In genomic region chr2:208006833-208007232, GRCh38 we compare ENCODE assay signal across 15 cellular contexts. TPM values are rescaled to one million over a fixed set of nuclear protein-coding genes. Genes with fewer than 3 reads are reported as not detected.
A peak's percentile ranks its signal among the peaks of the same experiment; 100 is the strongest.
DNase-seq lines count a peak whose midpoint lies in the region; ATAC-seq, FAIRE-seq and TF ChIP-seq lines count a peak whose summit lies in the region.
"Had no signal": no experiment of that assay in that cellular context is flagged by ENCODE, and none has a peak within 500 bp of the region (broad histone marks: within the 10 kb centered on the region; RNA-seq: fewer than 3 reads in every experiment).

No MANE protein-coding gene starts in this region.

- in situ Hi-C loops in K562 (cut with MboI) = no loop called here

- ATAC-seq in K562 = no peak
- peak; percentile 99 to 100 for ATAC-seq in stimulated activated naive B cell treated with anti-CD40 and anti-IgM and Interleukin-4, amounts not matched to agents 10 μg/mL and 1 μg/mL and 100 μg/mL, for 72 hours (replicated peaks)
- no peak for ATAC-seq in left colon

- H3K36me3 Mint-ChIP-seq in MCF 10A (ENCODE audit: insufficient read depth, unreplicated experiment) = no peaks in the 10 kb centered on the region
- H3K36me3 Mint-ChIP-seq in stimulated activated naive B cell treated with anti-CD40 and anti-IgM and Interleukin-4, amounts not matched to agents 10 μg/mL and 1 μg/mL and 100 μg/mL, for 72 hours = peaks cover 7 to 13% of the 10 kb centered on the region in 2 donors

- no peak for TF ChIP-seq POLR2A in breast epithelium (IDR thresholded peaks at IDR 0.05)
- no peak for TF ChIP-seq POLR2A in K562 (conservative IDR thresholded peaks at IDR 0.05)

- BruUV-seq in MCF 10A (replicated peaks; lab: Mats Ljungman, UMichigan) (no TSS peak), K562 (replicated peaks; lab: Mats Ljungman, UMichigan) (no TSS peak)

- H3K9ac ChIP-seq in K562 (ENCODE audit: insufficient read depth in 1 of 2, low read depth in 2 of 2, low read length in 2 of 2) (no peak overlapping the region), colonic mucosa (ENCODE audit: low read depth in 2 of 2, low read length in 2 of 2) (no peak overlapping the region)

- CTCF ChIA-PET in MCF 10A (lab: Yijun Ruan, JAX) = interaction anchor here (0.5 to 1.4 kb wide), 7 partner anchors 9 to 260 kb away, joined by 3 to 5 read pairs (median 4); no protein-coding TSS in a partner anchor
- CTCF ChIA-PET in K562 (lab: Yijun Ruan, JAX; ENCODE audit: low intra/inter-chr PET ratio) = no interaction called here

- no peaks in the 10 kb centered on the region for H3K27me3 Mint-ChIP-seq in MCF 10A (ENCODE audit: insufficient read depth, unreplicated experiment)
- no peaks in the 10 kb centered on the region for H3K27me3 Mint-ChIP-seq in stimulated activated naive B cell treated with anti-CD40 and anti-IgM and Interleukin-4, amounts not matched to agents 10 μg/mL and 1 μg/mL and 100 μg/mL, for 72 hours

- H3K27me3 ChIP-seq in breast epithelium (no peaks in the 10 kb centered on the region), K562 (ENCODE audit: control insufficient read depth in 2 of 2, insufficient read depth in 2 of 2, low read length in 2 of 2) (no peaks in the 10 kb centered on the region), colonic mucosa (no peaks in the 10 kb centered on the region)
- H3K27me3 ChIP-seq: heart left ventricle, transverse colon had no signal

- WGBS in K562 (ENCODE audit: insufficient coverage, low coverage, missing lambda C conversion rate) = 44% methylated on average over 5 of the region's 5 CpGs

- POLR2A ChIA-PET in MCF 10A (lab: Yijun Ruan, JAX) = interaction anchor here (0.6 to 5.9 kb wide), 8 partner anchors 8 to 149 kb away, joined by 3 to 35 read pairs (median 3); partner anchors contain the start of gene PLEKHM3
- POLR2A ChIA-PET in K562 (lab: Yijun Ruan, JAX) = interaction anchor here (1.4 kb wide), 1 partner anchor 15 kb away, joined by 4 read pairs; no protein-coding TSS in a partner anchor

- H3K36me3 ChIP-seq in breast epithelium = no peaks in the 10 kb centered on the region
- H3K36me3 ChIP-seq in K562 (ENCODE audit: control insufficient read depth, insufficient read depth, low read length) = no peaks in the 10 kb centered on the region
- no peaks in the 10 kb centered on the region for H3K36me3 ChIP-seq in colonic mucosa
- H3K36me3 ChIP-seq: transverse colon had no signal

- intact Hi-C loops in MCF 10A (cut with micrococcal nuclease) (no loop called here), breast epithelium (cut with DNase I; ENCODE audit: low total_unique reads) (no loop called here), K562 (cut with micrococcal nuclease) (no loop called here), left colon (cut with DNase I, micrococcal nuclease) (no loop called here), colonic mucosa (cut with DNase I) (no loop called here)

- TF ChIP-seq EP300 in K562 (IDR thresholded peaks at IDR 0.05; ENCODE audit: low read length) = no peak

- no peak for TF ChIP-seq CTCF in MCF 10A (IDR thresholded peaks at IDR 0.05; ENCODE audit: unreplicated experiment)
- TF ChIP-seq CTCF in breast epithelium (IDR thresholded peaks at IDR 0.05) = no peak
- no peak for TF ChIP-seq CTCF in K562 (IDR thresholded peaks at IDR 0.05 in 2 of 3, conservative IDR thresholded peaks at IDR 0.05 in 1 of 3; ENCODE audit: insufficient read depth in 2 of 3, low read depth in 1 of 3, low read length in 3 of 3)
- TF ChIP-seq CTCF in colonic mucosa (IDR thresholded peaks at IDR 0.05) = no peak

- peaks cover 16% of the 10 kb centered on the region for H3K4me1 Mint-ChIP-seq in MCF 10A (ENCODE audit: insufficient read depth, unreplicated experiment)
- peaks cover 23 to 37% of the 10 kb centered on the region in 2 donors for H3K4me1 Mint-ChIP-seq in stimulated activated naive B cell treated with anti-CD40 and anti-IgM and Interleukin-4, amounts not matched to agents 10 μg/mL and 1 μg/mL and 100 μg/mL, for 72 hours

- DNase-seq in MCF 10A (ENCODE audit: unreplicated experiment) (peak; percentile 35), breast epithelium (ENCODE audit: low spot score in 2 of 2) (no peak), M059J (ENCODE audit: low read depth) (peak; percentile 66), K562 (ENCODE audit: extremely low read depth in 1 of 4, low spot score in 3 of 4) (no peak), left colon (no peak), colonic mucosa (no peak), COLO668 (lab: John Stamatoyannopoulos, UW; ENCODE audit: unreplicated experiment) (no peak)
- no peak for DNase-seq in stimulated activated naive B cell treated with anti-CD40 and anti-IgM and Interleukin-4, amounts not matched to agents 10 μg/mL and 1 μg/mL and 100 μg/mL, for 72 hours
- DNase-seq: activated CD4-positive, alpha-beta T cell treated with anti-CD3 and anti-CD28 coated beads, Interleukin-2, amount 50 U/mL, for 48 hours; activated gamma-delta T cell treated with Interleukin-2 at 50 U/mL for 16 hours; heart left ventricle; left cardiac atrium; NCI-H524 treated with DMSO at 0.1 percent for 48 hours; transverse colon had no signal

- H3K9me3 ChIP-seq in breast epithelium (no peaks in the 10 kb centered on the region), K562 (replicated peaks; ENCODE audit: control insufficient read depth, insufficient read depth, low read depth, low read length) (no peaks in the 10 kb centered on the region), colonic mucosa (no peaks in the 10 kb centered on the region)
- H3K9me3 ChIP-seq: heart left ventricle, transverse colon had no signal

- H3K27ac Mint-ChIP-seq in MCF 10A (ENCODE audit: low read depth, unreplicated experiment) = no peak overlapping the region
- H3K27ac Mint-ChIP-seq in stimulated activated naive B cell treated with anti-CD40 and anti-IgM and Interleukin-4, amounts not matched to agents 10 μg/mL and 1 μg/mL and 100 μg/mL, for 72 hours = peak overlapping the region; percentile 4
- H3K27ac Mint-ChIP-seq: T-helper 2 cell treated with Interferon-gamma antibody and Interleukin-4, amounts not matched to agents 5 μg/mL and 100 μg/mL, for 36 hours had no signal

- H3K9me3 Mint-ChIP-seq in MCF 10A (ENCODE audit: unreplicated experiment) = no peaks in the 10 kb centered on the region
- H3K9me3 Mint-ChIP-seq in stimulated activated naive B cell treated with anti-CD40 and anti-IgM and Interleukin-4, amounts not matched to agents 10 μg/mL and 1 μg/mL and 100 μg/mL, for 72 hours = no peaks in the 10 kb centered on the region
- H3K9me3 Mint-ChIP-seq: T-helper 2 cell treated with Interferon-gamma antibody and Interleukin-4, amounts not matched to agents 5 μg/mL and 100 μg/mL, for 36 hours had no signal

- TF ChIP-seq RAD21 in K562 (CRISPR knock-in tag; conservative IDR thresholded peaks at IDR 0.05 in 1 of 2, IDR thresholded peaks at IDR 0.05 in 1 of 2) = no peak

- H3K4me1 ChIP-seq in breast epithelium (no peaks in the 10 kb centered on the region), K562 (replicated peaks in 1 of 2; ENCODE audit: control insufficient read depth in 2 of 2, insufficient read depth in 2 of 2, low read length in 2 of 2) (no peaks in the 10 kb centered on the region), colonic mucosa (no peaks in the 10 kb centered on the region)

- H3K4me2 ChIP-seq in K562 (ENCODE audit: insufficient read depth, low read length) = no peak overlapping the region

- H3K9me1 ChIP-seq in K562 (ENCODE audit: control insufficient read depth, insufficient read depth, low read length) = no peaks in the 10 kb centered on the region

- H3K27ac ChIP-seq in breast epithelium (no peak overlapping the region), K562 (ENCODE audit: extremely low read depth, low read depth, low read length) (no peak overlapping the region), colonic mucosa (no peak overlapping the region)
- H3K27ac ChIP-seq: transverse colon had no signal

- H3K79me2 ChIP-seq in K562 (ENCODE audit: control insufficient read depth, insufficient read depth, low read length) = no peaks in the 10 kb centered on the region

- no peak for FAIRE-seq in K562 (lab: Jason Lieb, UNC)

- no peak overlapping the region for H3K4me3 Mint-ChIP-seq in MCF 10A (ENCODE audit: unreplicated experiment)
- H3K4me3 Mint-ChIP-seq in stimulated activated naive B cell treated with anti-CD40 and anti-IgM and Interleukin-4, amounts not matched to agents 10 μg/mL and 1 μg/mL and 100 μg/mL, for 72 hours = peak overlapping the region; percentile 22 to 60
- H3K4me3 Mint-ChIP-seq: T-helper 2 cell treated with Interferon-gamma antibody and Interleukin-4, amounts not matched to agents 5 μg/mL and 100 μg/mL, for 36 hours had no signal

- H3K4me3 ChIP-seq in breast epithelium = no peak overlapping the region
- H3K4me3 ChIP-seq in K562 = no peak overlapping the region
- no peak overlapping the region for H3K4me3 ChIP-seq in colonic mucosa
- H3K4me3 ChIP-seq: heart left ventricle, transverse colon had no signal

- H2AFZ ChIP-seq in K562 (ENCODE audit: low read depth, low read length) = no peak overlapping the region

- no peaks in the 10 kb centered on the region for H4K20me1 ChIP-seq in K562 (replicated peaks; ENCODE audit: control insufficient read depth, insufficient read depth, low read length)

TF ChIP-seq in K562, 482 proteins besides CTCF, POLR2A, EP300 and RAD21:
- no peak for TF ChIP-seq ZNF764 (CRISPR knock-in tag; IDR thresholded peaks at IDR 0.05; ENCODE audit: low read depth)
- 0 out of 2 replicates have a peak, but pooled peaks have one; percentile 1 for TF ChIP-seq SPI1 (IDR thresholded peaks at IDR 0.05; ENCODE audit: borderline replicate concordance, low read depth, low read length)
TF ChIP-seq in K562: peak in this region for 1.

RNA-seq across cellular contexts. Expression of gene PLEKHM3, which starts 18.5 kb away (rescaled TPM):
- 5.4 and 7.5 TPM in 2 replicates for total RNA-seq in MCF 10A (2022)
- 10 to 100 TPM; 24.3 to 35.0 (median 29.0) TPM for total RNA-seq in breast epithelium
- 3.1 and 5.3 TPM in 2 replicates for total RNA-seq in M059J (2014; rRNA removed; shearing (Covaris generic))
- total RNA-seq in K562 (2011; cell fraction: chromatin; rRNA removed; ENCODE audit: low replicate concordance) = 8.4 and 9.9 TPM in 2 replicates
- 4.3 and 4.6 TPM in 2 replicates for total RNA-seq in K562 (2011; cell fraction: nucleolus; rRNA removed)
- 5.5 and 5.8 TPM in 2 replicates for total RNA-seq in K562 (2011; cell fraction: nucleoplasm; rRNA removed)
- 0.86 and 1.0 TPM in 2 replicates for total RNA-seq in K562 (2014; rRNA removed)
- total RNA-seq in K562 (2014; rRNA removed; fragmentation: Illumina TruSeq; extraction: Trizol) = 1.5 and 1.6 TPM in 2 replicates
- total RNA-seq in K562 (2015; rRNA removed; fragmentation: Illumina TruSeq; extraction: Trizol) = 1.2 and 1.4 TPM in 2 replicates
- 1.0 and 1.3 TPM in 2 replicates for total RNA-seq in K562 (2021)
- 0.97 and 1.2 TPM in 2 replicates for polyA plus RNA-seq in K562 (2011; rRNA removed)
- 0.90 and 0.92 TPM in 2 replicates for polyA plus RNA-seq in K562 (2011; cell fraction: cytosol; rRNA removed)
- 1.1 and 2.0 TPM in 2 replicates for polyA plus RNA-seq in K562 (2011; cell fraction: nucleus; rRNA removed)
- polyA plus RNA-seq in K562 (2012) = 0.77 and 1.2 TPM in 2 replicates
- 1.0 and 1.1 TPM in 2 replicates for polyA plus RNA-seq in K562 (2014; fragmentation: Illumina TruSeq; extraction: Trizol)
- polyA plus RNA-seq in K562 (2014; fragmentation: Nextera tagmentation; extraction: Ambion mirVana) = under 1 TPM; 0.24 to 0.36 TPM
- polyA plus RNA-seq in K562 (2014; rRNA removed) = 0.54 and 1.1 TPM in 2 replicates
- polyA minus RNA-seq in K562 (2011; rRNA and poly(A)+ RNA removed) = 4.0 and 4.6 TPM in 2 replicates
- polyA minus RNA-seq in K562 (2011; cell fraction: cytosol; rRNA and poly(A)+ RNA removed) = 2.0 and 2.2 TPM in 2 replicates
- 3.7 and 4.6 TPM in 2 replicates for polyA minus RNA-seq in K562 (2011; cell fraction: nucleus; rRNA and poly(A)+ RNA removed)
- 10 to 100 TPM in 1 of 2 donors, 1 to 10 TPM in 1; 9.8 to 10.4 TPM for total RNA-seq in left colon
- 1 to 10 TPM; 5.7 to 8.3 TPM for total RNA-seq in colonic mucosa

Comparison
In these comparisons a context has a peak if more than half of its experiments do, and no peak if none do; other contexts are left out.
1. DNase-seq: peak in MCF 10A (single experiment) and M059J (single experiment); none in breast epithelium (0 of 2), K562 (0 of 4), stimulated activated naive B cell treated with anti-CD40 and anti-IgM and Interleukin-4, amounts not matched to agents 10 μg/mL and 1 μg/mL and 100 μg/mL, for 72 hours (single experiment), left colon (0 of 2), colonic mucosa (single experiment) and COLO668 (single experiment).
2. ATAC-seq: peak in stimulated activated naive B cell treated with anti-CD40 and anti-IgM and Interleukin-4, amounts not matched to agents 10 μg/mL and 1 μg/mL and 100 μg/mL, for 72 hours (2 of 2); none in K562 (single experiment) and left colon (single experiment).